ENCODE assay signal across 26 cellular contexts in genomic region chr18:76860411-76860810, GRCh38. TPM values are rescaled to one million over a fixed set of nuclear protein-coding genes. Genes with fewer than 3 reads are reported as not detected.
DNase-seq lines count a peak whose midpoint lies in the region; ATAC-seq, FAIRE-seq and TF ChIP-seq lines count a peak whose summit lies in the region.
"Had no signal": no experiment of that assay in that cellular context is flagged by ENCODE, and none has a peak within 500 bp of the region (broad histone marks: within the 10 kb centered on the region; RNA-seq: fewer than 3 reads in every experiment).

No MANE protein-coding gene starts in this region.

- H4K20me1 ChIP-seq in BLaER1 (no peaks in the 10 kb centered on the region), astrocyte (ENCODE audit: insufficient read depth, low read length) (peaks cover 12% of the 10 kb centered on the region)

- H2AFZ ChIP-seq in astrocyte (ENCODE audit: low read depth, low read length): no peak overlapping the region

- peaks cover 7% of the 10 kb centered on the region for H3K4me1 Mint-ChIP-seq in astrocyte (ENCODE audit: low read depth, unreplicated experiment)
- peaks cover 18 to 35% (median 21%) of the 10 kb centered on the region in 4 donors for H3K4me1 Mint-ChIP-seq in naive thymus-derived CD8-positive, alpha-beta T cell
- H3K4me1 Mint-ChIP-seq: activated B cell treated with CpG ODN at 0.5 μM for 24 hours had no signal

- ATAC-seq in naive thymus-derived CD8-positive, alpha-beta T cell: no peak
- ATAC-seq in GM21390 (IDR thresholded peaks at IDR 0.05; ENCODE audit: unreplicated experiment): no peak
- no peak for ATAC-seq in GM21367 (IDR thresholded peaks at IDR 0.05; ENCODE audit: unreplicated experiment)
- ATAC-seq: left ventricle myocardium superior had no signal

- DNase-seq in D721Med (ENCODE audit: insufficient read length, low spot score) (no peak), astrocyte (ENCODE audit: low read depth) (peak; percentile 52)
- DNase-seq in naive thymus-derived CD8-positive, alpha-beta T cell: no peak
- DNase-seq in activated CD4-positive, CD25-positive, alpha-beta regulatory T cell (lab: John Stamatoyannopoulos, UW): no peak
- DNase-seq: activated B cell treated with CpG ODN at 0.5 μM for 24 hours; activated naive CD4-positive, alpha-beta T cell treated with anti-CD3 and anti-CD28 coated beads, Interleukin-2, amount 50 U/mL, for 16 hours; activated T-cell treated with anti-CD3 and anti-CD28 coated beads, Interleukin-2, amount 50 U/mL, for 4 hours; brain microvascular endothelial cell; DMS79 treated with DMSO at 0.1 percent for 48 hours; GF-D8; islet precursor cell; left ventricle myocardium superior; MM.1S; NCI-H1417; NCI-H2081; NCI-H2227 treated with DMSO at 0.1 percent for 48 hours; NCI-H748 treated with DMSO at 0.1 percent for 48 hours; SIG-M5; trophoblast cell had no signal

- H3K9me3 Mint-ChIP-seq in astrocyte (ENCODE audit: unreplicated experiment): no peaks in the 10 kb centered on the region
- no peaks in the 10 kb centered on the region for H3K9me3 Mint-ChIP-seq in naive thymus-derived CD8-positive, alpha-beta T cell
- H3K9me3 Mint-ChIP-seq: activated B cell treated with CpG ODN at 0.5 μM for 24 hours; activated T-cell treated with anti-CD3 and anti-CD28 coated beads, Interleukin-2, amount 50 U/mL, for 4 hours had no signal

- H3K27ac ChIP-seq in BLaER1 (no peak overlapping the region), astrocyte (ENCODE audit: low read depth, low read length) (no peak overlapping the region)
- H3K27ac ChIP-seq: BLaER1 treated with 17β-estradiol and CSF1 and Interleukin-3, amounts not matched to agents 10 nM and 100 nM; brain microvascular endothelial cell had no signal

- H3K9ac ChIP-seq in BLaER1 (no peak overlapping the region), astrocyte (ENCODE audit: low read length) (no peak overlapping the region)
- H3K9ac ChIP-seq: BLaER1 treated with 17β-estradiol and CSF1 and Interleukin-3, amounts not matched to agents 10 nM and 100 nM; KMS-11 had no signal

- H3K4me2 ChIP-seq in BLaER1 (peak overlapping the region; percentile 11; the same call in 1 of the 2 replicates), astrocyte (ENCODE audit: low read length) (no peak overlapping the region)
- H3K4me2 ChIP-seq: KMS-11 had no signal

- POLR2A ChIA-PET in naive thymus-derived CD8-positive, alpha-beta T cell (lab: Charles Lee): no interaction called here

- H3K4me3 ChIP-seq in BLaER1 (no peak overlapping the region), astrocyte (ENCODE audit: insufficient read depth, low read depth, low read length) (no peak overlapping the region)
- H3K4me3 ChIP-seq: BLaER1 treated with 17β-estradiol and CSF1 and Interleukin-3, amounts not matched to agents 10 nM and 100 nM had no signal

- H3K9me3 ChIP-seq in BLaER1: no peaks in the 10 kb centered on the region
- no peaks in the 10 kb centered on the region for H3K9me3 ChIP-seq in astrocyte (ENCODE audit: insufficient read depth, low read depth, low read length)
- H3K9me3 ChIP-seq: BLaER1 treated with 17β-estradiol and CSF1 and Interleukin-3, amounts not matched to agents 10 nM and 100 nM had no signal

- H3K36me3 ChIP-seq in BLaER1: peaks cover 57% of the 10 kb centered on the region
- peaks cover 10% of the 10 kb centered on the region for H3K36me3 ChIP-seq in astrocyte (ENCODE audit: insufficient read depth, low read length)

- H3K27me3 ChIP-seq in BLaER1 (no peaks in the 10 kb centered on the region), astrocyte (ENCODE audit: insufficient read depth, low read length) (no peaks in the 10 kb centered on the region)
- H3K27me3 ChIP-seq: BLaER1 treated with 17β-estradiol and CSF1 and Interleukin-3, amounts not matched to agents 10 nM and 100 nM; brain microvascular endothelial cell had no signal

- no peaks in the 10 kb centered on the region for H3K27me3 Mint-ChIP-seq in astrocyte (ENCODE audit: low read depth, unreplicated experiment)
- no peaks in the 10 kb centered on the region for H3K27me3 Mint-ChIP-seq in naive thymus-derived CD8-positive, alpha-beta T cell
- H3K27me3 Mint-ChIP-seq: activated B cell treated with CpG ODN at 0.5 μM for 24 hours had no signal

- H3K4me3 Mint-ChIP-seq in astrocyte (ENCODE audit: unreplicated experiment): no peak overlapping the region
- H3K4me3 Mint-ChIP-seq in naive thymus-derived CD8-positive, alpha-beta T cell: no peak overlapping the region
- H3K4me3 Mint-ChIP-seq: activated B cell treated with CpG ODN at 0.5 μM for 24 hours; activated T-cell treated with anti-CD3 and anti-CD28 coated beads, Interleukin-2, amount 50 U/mL, for 4 hours had no signal

- FAIRE-seq in D721Med (lab: Jason Lieb, UNC) (peak; percentile 80), astrocyte (lab: Jason Lieb, UNC) (no peak)
- FAIRE-seq: HTR-8/SVneo, RCC 7860 had no signal

- TF ChIP-seq CTCF in D721Med (IDR thresholded peaks at IDR 0.05; ENCODE audit: insufficient read depth, missing control alignments): no peak
- no peak for TF ChIP-seq CTCF in astrocyte (IDR thresholded peaks at IDR 0.05; ENCODE audit: insufficient read depth, low read depth, low read length)

- H3K27ac Mint-ChIP-seq in astrocyte (ENCODE audit: unreplicated experiment): no peak overlapping the region
- peak overlapping the region in 8 of 10 donors; percentile 16 to 85 (median 62) for H3K27ac Mint-ChIP-seq in naive thymus-derived CD8-positive, alpha-beta T cell
- H3K27ac Mint-ChIP-seq: activated B cell treated with CpG ODN at 0.5 μM for 24 hours had no signal

- H3K4me1 ChIP-seq in BLaER1 (peaks cover 16% of the 10 kb centered on the region), astrocyte (ENCODE audit: insufficient read depth, low read length) (peaks cover 5% of the 10 kb centered on the region)

- peaks cover 21% of the 10 kb centered on the region for H3K36me3 Mint-ChIP-seq in astrocyte (ENCODE audit: low read depth, unreplicated experiment)
- H3K36me3 Mint-ChIP-seq in naive thymus-derived CD8-positive, alpha-beta T cell: peaks cover 7 to 66% (median 17%) of the 10 kb centered on the region in 3 donors

- H3K79me2 ChIP-seq in astrocyte (ENCODE audit: insufficient read depth, low read length): no peaks in the 10 kb centered on the region

RNA-seq across cellular contexts. Expression of gene ZNF236, which starts 38.1 kb away (rescaled TPM):
- total RNA-seq in astrocyte: 10.9 and 13.3 TPM in 2 replicates
- total RNA-seq in naive thymus-derived CD8-positive, alpha-beta T cell: 10 to 100 TPM; 24.3 to 25.6 TPM
- polyA plus RNA-seq in naive thymus-derived CD8-positive, alpha-beta T cell: 1 to 10 TPM; 4.6 to 8.4 (median 5.7) TPM
